In genomic region chr3:169006398-169006797, GRCh38 we compare ENCODE assay signal across 1 cellular context.
TF ChIP-seq lines count a peak whose summit lies in the region.
"Not testable (repeated sequence)": the region's sequence is repeated elsewhere in the genome, so short reads cannot be mapped to it uniquely, and the experiment has no call there.

No MANE protein-coding gene starts in this region.

- not testable (repeated sequence) for H3K4me1 ChIP-seq in HEK293 (ENCODE audit: control insufficient read depth, insufficient read depth, low read length)

- H3K27ac ChIP-seq in HEK293 (ENCODE audit: extremely low read depth, low read depth, low read length) = not testable (repeated sequence)

- POLR2A ChIA-PET in HEK293 (lab: Yijun Ruan, JAX) = not testable (repeated sequence)

- not testable (repeated sequence) for H3K9me3 ChIP-seq in HEK293 (ENCODE audit: control insufficient read depth, insufficient read depth, low read depth, low read length)

- CTCF ChIA-PET in HEK293 (lab: Yijun Ruan, JAX) = not testable (repeated sequence)

- H3K36me3 ChIP-seq in HEK293 (ENCODE audit: control insufficient read depth in 2 of 2, insufficient read depth in 1 of 2, low read length in 2 of 2) = not testable (repeated sequence)

- not testable (repeated sequence) for H3K4me3 ChIP-seq in HEK293 (ENCODE audit: low read depth, low read length)

- not testable (repeated sequence) for TF ChIP-seq CTCF in HEK293 (tag by site-specific recombination; IDR thresholded peaks at IDR 0.05)

TF ChIP-seq in HEK293, 187 proteins besides CTCF, POLR2A, EP300 and RAD21:
- peak; percentile 92 for TF ChIP-seq ZNF146 (tag by site-specific recombination; IDR thresholded peaks at IDR 0.05)
